16 cellular contexts compared by ENCODE assay signal in genomic region chr5:139245637-139246335, GRCh38. TPM values are rescaled to one million over a fixed set of nuclear protein-coding genes. Genes with fewer than 3 reads are reported as not detected.
DNase-seq lines count a peak whose midpoint lies in the region; ATAC-seq, FAIRE-seq and TF ChIP-seq lines count a peak whose summit lies in the region.
"Had no signal": no experiment of that assay in that cellular context is flagged by ENCODE, and none has a peak within 500 bp of the region (broad histone marks: within the 10 kb centered on the region; RNA-seq: fewer than 3 reads in every experiment).

No MANE protein-coding gene starts in this region.

- H3K23ac ChIP-seq in H1 (ENCODE audit: insufficient read length): no peak overlapping the region

- no peaks in the 10 kb centered on the region for H3K9me2 ChIP-seq in PC-9 (ENCODE audit: insufficient read depth)

- H3K4me3 ChIP-seq in breast epithelium (no peak overlapping the region), PC-9 (no peak overlapping the region), H1 (ENCODE audit: extremely low read depth in 1 of 4, insufficient read depth in 2 of 4, low read depth in 3 of 4, low read length in 4 of 4) (no peak overlapping the region)
- H3K4me3 ChIP-seq: heart left ventricle, upper lobe of right lung had no signal

- intact Hi-C loops in MCF 10A (cut with micrococcal nuclease): no loop called here
- intact Hi-C loops in breast epithelium (cut with DNase I; ENCODE audit: low total_unique reads): no loop called here
- intact Hi-C loops in PC-9 (cut with micrococcal nuclease; ENCODE audit: unreplicated experiment): no loop called here

- H3K79me1 ChIP-seq in H1 (ENCODE audit: low read depth, low read length): no peaks in the 10 kb centered on the region

- no peak overlapping the region for H3K56ac ChIP-seq in H1 (replicated peaks; ENCODE audit: insufficient read length, low read depth, low read length)

- H3K27me3 ChIP-seq in breast epithelium (no peaks in the 10 kb centered on the region), PC-9 (ENCODE audit: insufficient read depth, low read depth) (no peaks in the 10 kb centered on the region), H1 (replicated peaks in 1 of 4; ENCODE audit: control insufficient read depth in 3 of 4, extremely low read depth in 1 of 4, insufficient read depth in 3 of 4, low read length in 3 of 4) (no peaks in the 10 kb centered on the region)
- H3K27me3 ChIP-seq: heart left ventricle, upper lobe of right lung had no signal

- no peaks in the 10 kb centered on the region for H3K23me2 ChIP-seq in H1 (ENCODE audit: low read depth, low read length)

- no peak overlapping the region for H3K9ac ChIP-seq in H1 (replicated peaks in 1 of 4; ENCODE audit: extremely low read depth in 1 of 4, low read depth in 3 of 4, low read length in 3 of 4)

- no peak overlapping the region for H4K8ac ChIP-seq in H1 (ENCODE audit: extremely low read depth, insufficient read depth, low read length)

- H2BK120ac ChIP-seq in H1 (replicated peaks; ENCODE audit: low read depth, low read length): no peak overlapping the region

- no peak overlapping the region for H2BK20ac ChIP-seq in H1 (ENCODE audit: low read length)

- H4K5ac ChIP-seq in H1 (ENCODE audit: insufficient read length, low read depth, low read length): no peak overlapping the region

- DNase-seq in MCF 10A (ENCODE audit: unreplicated experiment): no peak
- DNase-seq in breast epithelium (ENCODE audit: low spot score in 2 of 2): no peak
- no peak for DNase-seq in PC-9
- no peak for DNase-seq in H1 (ENCODE audit: low read depth in 1 of 2, low spot score in 2 of 2)
- DNase-seq in stimulated activated effector memory CD8-positive, alpha-beta T cell treated with anti-CD3 and anti-CD28 coated beads, Interleukin-12 subunit alpha, Interleukin-12 subunit beta, amount 100 ng/mL, for 72 hours (ENCODE audit: low spot score in 2 of 2): no peak
- no peak for DNase-seq in 8988T
- DNase-seq in COLO829 (ENCODE audit: low spot score): no peak
- DNase-seq in cortex of kidney (lab: John Stamatoyannopoulos, UW): no peak
- DNase-seq: activated CD4-positive, alpha-beta T cell treated with anti-CD3 and anti-CD28 coated beads for 1 hour; activated gamma-delta T cell; erythroblast; heart left ventricle; NCI-H1436; NCI-H510A; retina had no signal

- H2BK12ac ChIP-seq in H1 (ENCODE audit: low read depth, low read length): no peak overlapping the region; the same call in 1 of the 2 replicates

- H3K36me3 Mint-ChIP-seq in MCF 10A (ENCODE audit: insufficient read depth, unreplicated experiment): no peaks in the 10 kb centered on the region
- H3K36me3 Mint-ChIP-seq in stimulated activated effector memory CD8-positive, alpha-beta T cell treated with anti-CD3 and anti-CD28 coated beads, Interleukin-12 subunit alpha, Interleukin-12 subunit beta, amount 100 ng/mL, for 72 hours: peaks cover 6% of the 10 kb centered on the region

- peaks cover 14% of the 10 kb centered on the region for H3K4me1 Mint-ChIP-seq in MCF 10A (ENCODE audit: insufficient read depth, unreplicated experiment)
- H3K4me1 Mint-ChIP-seq in stimulated activated effector memory CD8-positive, alpha-beta T cell treated with anti-CD3 and anti-CD28 coated beads, Interleukin-12 subunit alpha, Interleukin-12 subunit beta, amount 100 ng/mL, for 72 hours: peaks cover 15% of the 10 kb centered on the region

- TF ChIP-seq CTCF in MCF 10A (IDR thresholded peaks at IDR 0.05; ENCODE audit: unreplicated experiment) (no peak), breast epithelium (IDR thresholded peaks at IDR 0.05) (no peak), PC-9 (conservative IDR thresholded peaks at IDR 0.05) (no peak), H1 (IDR thresholded peaks at IDR 0.05; ENCODE audit: control extremely low read depth in 1 of 3, insufficient read depth in 1 of 3, low read depth in 1 of 3, low read length in 3 of 3) (no peak)

- H3K9me3 Mint-ChIP-seq in MCF 10A (ENCODE audit: unreplicated experiment): no peaks in the 10 kb centered on the region
- no peaks in the 10 kb centered on the region for H3K9me3 Mint-ChIP-seq in stimulated activated effector memory CD8-positive, alpha-beta T cell treated with anti-CD3 and anti-CD28 coated beads, Interleukin-12 subunit alpha, Interleukin-12 subunit beta, amount 100 ng/mL, for 72 hours

- H2BK5ac ChIP-seq in H1 (ENCODE audit: low read depth, low read length): no peak overlapping the region

- BruUV-seq in MCF 10A (replicated peaks; lab: Mats Ljungman, UMichigan): TSS peak; percentile 77
- no TSS peak for BruUV-seq in PC-9 (replicated peaks; lab: Mats Ljungman, UMichigan)

- H2AFZ ChIP-seq in PC-9 (peak overlapping the region; percentile 71; the same call in 1 of the 2 replicates), H1 (ENCODE audit: low read length) (peak overlapping the region; percentile 51)

- H3K9me3 ChIP-seq in breast epithelium: no peaks in the 10 kb centered on the region
- H3K9me3 ChIP-seq in PC-9 (ENCODE audit: insufficient read depth, low read depth): no peaks in the 10 kb centered on the region
- no peaks in the 10 kb centered on the region for H3K9me3 ChIP-seq in H1 (ENCODE audit: insufficient read depth in 2 of 2, low read depth in 1 of 2, low read length in 1 of 2)
- H3K9me3 ChIP-seq: upper lobe of right lung had no signal

- POLR2A ChIA-PET in MCF 10A (lab: Yijun Ruan, JAX): interaction anchor here (0.7 to 1.8 kb wide), 4 partner anchors 14 to 305 kb away, joined by 3 to 7 read pairs (median 3); no protein-coding TSS in a partner anchor
- POLR2A ChIA-PET in PC-9 (lab: Charles Lee; ENCODE audit: unreplicated experiment): no interaction called here
- POLR2A ChIA-PET in H1 (lab: Charles Lee; ENCODE audit: partially characterized antibody): interaction anchor here (0.6 to 0.9 kb wide), 3 partner anchors 32 to 123 kb away, joined by 3 to 5 read pairs (median 3); no protein-coding TSS in a partner anchor

- H3K4me2 ChIP-seq in PC-9 (peak overlapping the region; percentile 15), H1 (ENCODE audit: insufficient read depth in 1 of 2, low read depth in 2 of 2, low read length in 2 of 2) (no peak overlapping the region)

- H2BK15ac ChIP-seq in H1 (ENCODE audit: low read length): no peak overlapping the region

- H4K20me1 ChIP-seq in PC-9 (ENCODE audit: insufficient read depth) (no peaks in the 10 kb centered on the region), H1 (replicated peaks in 1 of 2; ENCODE audit: control insufficient read depth in 1 of 2, insufficient read depth in 2 of 2, low read length in 2 of 2) (no peaks in the 10 kb centered on the region)

- no peaks in the 10 kb centered on the region for H3F3A ChIP-seq in PC-9 (ENCODE audit: insufficient read depth, low read depth)

- CTCF ChIA-PET in MCF 10A (lab: Yijun Ruan, JAX): interaction anchor here (0.7 to 2.4 kb wide), 7 partner anchors 16 to 421 kb away, joined by 3 to 9 read pairs (median 3); no protein-coding TSS in a partner anchor
- CTCF ChIA-PET in PC-9 (lab: Charles Lee): no interaction called here
- CTCF ChIA-PET in H1 (lab: Charles Lee; ENCODE audit: partially characterized antibody): interaction anchor here (0.8 to 2.3 kb wide), 11 partner anchors 11 to 635 kb away, joined by 3 to 13 read pairs (median 3); no protein-coding TSS in a partner anchor

- peaks cover 7% of the 10 kb centered on the region for H3K27me3 Mint-ChIP-seq in MCF 10A (ENCODE audit: insufficient read depth, unreplicated experiment)

- H3K18ac ChIP-seq in H1 (ENCODE audit: extremely low read depth, low read length): peak overlapping the region; percentile 60; the same call in 1 of the 2 replicates

- ATAC-seq in stimulated activated effector memory CD8-positive, alpha-beta T cell treated with anti-CD3 and anti-CD28 coated beads, Interleukin-12 subunit alpha, Interleukin-12 subunit beta, amount 100 ng/mL, for 72 hours: peak; percentile 11

- no peak overlapping the region for H3K14ac ChIP-seq in H1 (ENCODE audit: insufficient read length)

- TF ChIP-seq POLR2A in breast epithelium (IDR thresholded peaks at IDR 0.05) (no peak), H1 (IDR thresholded peaks at IDR 0.05; ENCODE audit: control extremely low read depth in 1 of 2, low read depth in 2 of 2, low read length in 2 of 2) (no peak)

- no peak overlapping the region for H3K4ac ChIP-seq in H1 (replicated peaks; ENCODE audit: insufficient read length, low read depth, low read length)

- H3K4me3 Mint-ChIP-seq in MCF 10A (ENCODE audit: unreplicated experiment): no peak overlapping the region
- H3K4me3 Mint-ChIP-seq in stimulated activated effector memory CD8-positive, alpha-beta T cell treated with anti-CD3 and anti-CD28 coated beads, Interleukin-12 subunit alpha, Interleukin-12 subunit beta, amount 100 ng/mL, for 72 hours: peak overlapping the region; percentile 58

- H3K27ac ChIP-seq in breast epithelium (no peak overlapping the region), PC-9 (no peak overlapping the region), H1 (ENCODE audit: low read depth, low read length) (no peak overlapping the region)
- H3K27ac ChIP-seq: heart left ventricle, upper lobe of right lung had no signal

- H3K36me3 ChIP-seq in breast epithelium: no peaks in the 10 kb centered on the region
- no peaks in the 10 kb centered on the region for H3K36me3 ChIP-seq in PC-9 (ENCODE audit: low read depth)
- no peaks in the 10 kb centered on the region for H3K36me3 ChIP-seq in H1 (ENCODE audit: control insufficient read depth in 2 of 4, insufficient read depth in 4 of 4, low read length in 3 of 4)
- H3K36me3 ChIP-seq: heart left ventricle, upper lobe of right lung had no signal

- H3K4me1 ChIP-seq in breast epithelium (no peaks in the 10 kb centered on the region), PC-9 (replicated peaks; ENCODE audit: insufficient read depth) (peaks cover 9% of the 10 kb centered on the region; the same call in 1 of the 2 replicates), H1 (replicated peaks in 1 of 4; ENCODE audit: control insufficient read depth in 3 of 4, insufficient read depth in 4 of 4, low read length in 3 of 4) (peaks cover 0 to 3% (median 0%) of the 10 kb centered on the region in 4 experiments; a peak in 2 of 7 replicates)
- H3K4me1 ChIP-seq: upper lobe of right lung had no signal

- H3K79me2 ChIP-seq in PC-9 (ENCODE audit: low read depth) (no peaks in the 10 kb centered on the region), H1 (ENCODE audit: control insufficient read depth in 1 of 2, insufficient read depth in 2 of 2, low read length in 2 of 2) (no peaks in the 10 kb centered on the region)

- no peak for TF ChIP-seq RAD21 in H1 (IDR thresholded peaks at IDR 0.05 in 1 of 2, conservative IDR thresholded peaks at IDR 0.05 in 1 of 2; ENCODE audit: low read depth in 2 of 2, low read length in 2 of 2)

- no peak overlapping the region for H2AK5ac ChIP-seq in H1 (ENCODE audit: low read depth, low read length)

- no peak for TF ChIP-seq EP300 in H1 (IDR thresholded peaks at IDR 0.05; ENCODE audit: borderline replicate concordance in 1 of 2, low read depth in 2 of 2, low read length in 2 of 2)

- no peak overlapping the region for H3K27ac Mint-ChIP-seq in MCF 10A (ENCODE audit: low read depth, unreplicated experiment)
- H3K27ac Mint-ChIP-seq in stimulated activated effector memory CD8-positive, alpha-beta T cell treated with anti-CD3 and anti-CD28 coated beads, Interleukin-12 subunit alpha, Interleukin-12 subunit beta, amount 100 ng/mL, for 72 hours: peak overlapping the region; percentile 90

- no peak for FAIRE-seq in H1 (lab: Jason Lieb, UNC)

- no peak overlapping the region for H4K91ac ChIP-seq in H1 (replicated peaks; ENCODE audit: insufficient read length, low read length)

RNA-seq across cellular contexts. Expression of gene SIL1, which starts 47.6 kb away (rescaled TPM):
- total RNA-seq in MCF 10A (2022) (114 and 175 TPM in 2 replicates), breast epithelium (10 to 100 TPM; 29.9 to 63.9 (median 48.2) TPM), PC-9 (2021) (40.4 and 46.5 TPM in 2 replicates)
- 6.6 and 8.3 TPM in 2 replicates for total RNA-seq in H1 (2021; fragmentation: NEBNext Ultra II Directional; extraction: Animal tissue kit (Norgen Biotek cat#: 25700))
- polyA plus RNA-seq in H1 (2011; rRNA removed): 12.8 and 13.9 TPM in 2 replicates
- polyA plus RNA-seq in H1 (2011; cell fraction: cytosol; rRNA removed): 8.3 TPM
- polyA plus RNA-seq in H1 (2011; cell fraction: nucleus; rRNA removed): 10.5 TPM
- polyA plus RNA-seq in H1 (2012, experiment 1 of 2): 6.4 to 9.6 TPM (median 7.6 TPM) in 4 replicates
- 6.8 TPM for polyA plus RNA-seq in H1 (2012, experiment 2 of 2)
- polyA plus RNA-seq in H1 (2013, experiment 1 of 2): 5.9 TPM
- polyA plus RNA-seq in H1 (2013, experiment 2 of 2): 7.7 TPM
- polyA minus RNA-seq in H1 (2011; rRNA and poly(A)+ RNA removed): 4.6 and 7.5 TPM in 2 replicates
- 12.8 TPM for polyA minus RNA-seq in H1 (2011; cell fraction: cytosol; rRNA and poly(A)+ RNA removed)
- polyA minus RNA-seq in H1 (2011; cell fraction: nucleus; rRNA and poly(A)+ RNA removed): 8.5 TPM

RNA-seq across cellular contexts. Expression of gene MATR3, which starts 47.8 kb away (rescaled TPM):
- total RNA-seq in MCF 10A (2022): 152 and 159 TPM in 2 replicates
- 100 to 1,000 TPM; 213 to 349 (median 279) TPM for total RNA-seq in breast epithelium
- 129 and 145 TPM in 2 replicates for total RNA-seq in PC-9 (2021)
- 378 and 389 TPM in 2 replicates for total RNA-seq in H1 (2021; fragmentation: NEBNext Ultra II Directional; extraction: Animal tissue kit (Norgen Biotek cat#: 25700))
- polyA plus RNA-seq in H1 (2011; rRNA removed): 90.6 and 116 TPM in 2 replicates
- 114 TPM for polyA plus RNA-seq in H1 (2011; cell fraction: cytosol; rRNA removed)
- 147 TPM for polyA plus RNA-seq in H1 (2011; cell fraction: nucleus; rRNA removed)
- polyA plus RNA-seq in H1 (2012, experiment 1 of 2): 195 to 447 TPM (median 235 TPM) in 4 replicates
- polyA plus RNA-seq in H1 (2012, experiment 2 of 2): 18.5 TPM
- 192 TPM for polyA plus RNA-seq in H1 (2013, experiment 1 of 2)
- 184 TPM for polyA plus RNA-seq in H1 (2013, experiment 2 of 2)
- 458 and 712 TPM in 2 replicates for polyA minus RNA-seq in H1 (2011; rRNA and poly(A)+ RNA removed)
- polyA minus RNA-seq in H1 (2011; cell fraction: cytosol; rRNA and poly(A)+ RNA removed): 183 TPM
- 431 TPM for polyA minus RNA-seq in H1 (2011; cell fraction: nucleus; rRNA and poly(A)+ RNA removed)
